2 cellular contexts compared by ENCODE assay signal in the genomic region with DNA sequence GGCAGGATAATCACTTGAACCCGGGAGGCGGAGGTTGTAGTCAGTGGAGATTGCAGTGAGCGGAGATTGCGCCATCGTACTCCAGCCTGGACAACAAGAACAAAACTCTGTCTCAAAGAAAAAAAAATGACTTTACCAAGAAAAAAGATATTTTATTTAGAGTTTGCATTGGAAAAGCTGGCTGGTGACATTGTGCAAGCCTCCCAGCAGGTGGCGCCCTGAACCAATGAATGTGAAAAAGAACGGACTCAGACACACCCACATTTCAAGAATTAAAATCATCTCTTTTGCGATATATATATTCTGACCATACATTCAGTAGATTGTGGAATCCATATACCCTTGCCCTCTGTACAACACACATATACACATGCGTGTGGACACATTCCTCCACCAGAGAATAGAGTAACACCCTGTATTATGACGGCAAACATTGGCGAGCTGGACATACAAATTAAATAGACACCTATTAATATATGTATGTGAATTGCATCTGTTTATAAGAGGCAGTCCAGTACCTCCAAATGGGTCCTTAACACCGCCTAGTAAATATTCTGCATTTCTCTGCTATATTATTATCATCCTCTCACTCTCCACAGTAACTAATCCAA.
A peak's percentile ranks its signal among the peaks of the same experiment; 100 is the strongest.
TF ChIP-seq lines count a peak whose summit lies in the region.

No MANE protein-coding gene starts in this region.

TF ChIP-seq in GM23338, 12 proteins besides CTCF, POLR2A, EP300 and RAD21:
- no peak for TF ChIP-seq EZH2 (IDR thresholded peaks at IDR 0.05; ENCODE audit: low read depth, unreplicated experiment)
- no peak for TF ChIP-seq NANOG (IDR thresholded peaks at IDR 0.05; ENCODE audit: borderline replicate concordance)
- TF ChIP-seq EZH2phosphoT487 (IDR thresholded peaks at IDR 0.05; ENCODE audit: unreplicated experiment): no peak
- TF ChIP-seq, protein P1, sequence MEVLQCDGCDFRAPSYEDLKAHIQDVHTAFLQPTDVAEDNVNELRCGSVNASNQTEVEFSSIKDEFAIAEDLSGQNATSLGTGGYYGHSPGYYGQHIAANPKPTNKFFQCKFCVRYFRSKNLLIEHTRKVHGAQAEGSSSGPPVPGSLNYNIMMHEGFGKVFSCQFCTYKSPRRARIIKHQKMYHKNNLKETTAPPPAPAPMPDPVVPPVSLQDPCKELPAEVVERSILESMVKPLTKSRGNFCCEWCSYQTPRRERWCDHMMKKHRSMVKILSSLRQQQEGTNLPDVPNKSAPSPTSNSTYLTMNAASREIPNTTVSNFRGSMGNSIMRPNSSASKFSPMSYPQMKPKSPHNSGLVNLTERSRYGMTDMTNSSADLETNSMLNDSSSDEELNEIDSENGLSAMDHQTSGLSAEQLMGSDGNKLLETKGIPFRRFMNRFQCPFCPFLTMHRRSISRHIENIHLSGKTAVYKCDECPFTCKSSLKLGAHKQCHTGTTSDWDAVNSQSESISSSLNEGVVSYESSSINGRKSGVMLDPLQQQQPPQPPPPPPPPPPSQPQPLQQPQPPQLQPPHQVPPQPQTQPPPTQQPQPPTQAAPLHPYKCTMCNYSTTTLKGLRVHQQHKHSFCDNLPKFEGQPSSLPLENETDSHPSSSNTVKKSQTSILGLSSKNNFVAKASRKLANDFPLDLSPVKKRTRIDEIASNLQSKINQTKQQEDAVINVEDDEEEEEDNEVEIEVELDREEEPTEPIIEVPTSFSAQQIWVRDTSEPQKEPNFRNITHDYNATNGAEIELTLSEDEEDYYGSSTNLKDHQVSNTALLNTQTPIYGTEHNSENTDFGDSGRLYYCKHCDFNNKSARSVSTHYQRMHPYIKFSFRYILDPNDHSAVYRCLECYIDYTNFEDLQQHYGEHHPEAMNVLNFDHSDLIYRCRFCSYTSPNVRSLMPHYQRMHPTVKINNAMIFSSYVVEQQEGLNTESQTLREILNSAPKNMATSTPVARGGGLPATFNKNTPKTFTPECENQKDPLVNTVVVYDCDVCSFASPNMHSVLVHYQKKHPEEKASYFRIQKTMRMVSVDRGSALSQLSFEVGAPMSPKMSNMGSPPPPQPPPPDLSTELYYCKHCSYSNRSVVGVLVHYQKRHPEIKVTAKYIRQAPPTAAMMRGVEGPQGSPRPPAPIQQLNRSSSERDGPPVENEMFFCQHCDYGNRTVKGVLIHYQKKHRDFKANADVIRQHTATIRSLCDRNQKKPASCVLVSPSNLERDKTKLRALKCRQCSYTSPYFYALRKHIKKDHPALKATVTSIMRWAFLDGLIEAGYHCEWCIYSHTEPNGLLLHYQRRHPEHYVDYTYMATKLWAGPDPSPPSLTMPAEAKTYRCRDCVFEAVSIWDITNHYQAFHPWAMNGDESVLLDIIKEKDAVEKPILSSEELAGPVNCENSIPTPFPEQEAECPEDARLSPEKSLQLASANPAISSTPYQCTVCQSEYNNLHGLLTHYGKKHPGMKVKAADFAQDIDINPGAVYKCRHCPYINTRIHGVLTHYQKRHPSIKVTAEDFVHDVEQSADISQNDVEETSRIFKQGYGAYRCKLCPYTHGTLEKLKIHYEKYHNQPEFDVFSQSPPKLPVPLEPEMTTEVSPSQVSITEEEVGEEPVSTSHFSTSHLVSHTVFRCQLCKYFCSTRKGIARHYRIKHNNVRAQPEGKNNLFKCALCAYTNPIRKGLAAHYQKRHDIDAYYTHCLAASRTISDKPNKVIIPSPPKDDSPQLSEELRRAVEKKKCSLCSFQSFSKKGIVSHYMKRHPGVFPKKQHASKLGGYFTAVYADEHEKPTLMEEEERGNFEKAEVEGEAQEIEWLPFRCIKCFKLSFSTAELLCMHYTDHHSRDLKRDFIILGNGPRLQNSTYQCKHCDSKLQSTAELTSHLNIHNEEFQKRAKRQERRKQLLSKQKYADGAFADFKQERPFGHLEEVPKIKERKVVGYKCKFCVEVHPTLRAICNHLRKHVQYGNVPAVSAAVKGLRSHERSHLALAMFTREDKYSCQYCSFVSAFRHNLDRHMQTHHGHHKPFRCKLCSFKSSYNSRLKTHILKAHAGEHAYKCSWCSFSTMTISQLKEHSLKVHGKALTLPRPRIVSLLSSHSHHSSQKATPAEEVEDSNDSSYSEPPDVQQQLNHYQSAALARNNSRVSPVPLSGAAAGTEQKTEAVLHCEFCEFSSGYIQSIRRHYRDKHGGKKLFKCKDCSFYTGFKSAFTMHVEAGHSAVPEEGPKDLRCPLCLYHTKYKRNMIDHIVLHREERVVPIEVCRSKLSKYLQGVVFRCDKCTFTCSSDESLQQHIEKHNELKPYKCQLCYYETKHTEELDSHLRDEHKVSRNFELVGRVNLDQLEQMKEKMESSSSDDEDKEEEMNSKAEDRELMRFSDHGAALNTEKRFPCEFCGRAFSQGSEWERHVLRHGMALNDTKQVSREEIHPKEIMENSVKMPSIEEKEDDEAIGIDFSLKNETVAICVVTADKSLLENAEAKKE (CRISPR knock-in tag; IDR thresholded peaks at IDR 0.05): no peak
- no peak for TF ChIP-seq ZNF114 (CRISPR knock-in tag; IDR thresholded peaks at IDR 0.05)
- TF ChIP-seq, protein P2, sequence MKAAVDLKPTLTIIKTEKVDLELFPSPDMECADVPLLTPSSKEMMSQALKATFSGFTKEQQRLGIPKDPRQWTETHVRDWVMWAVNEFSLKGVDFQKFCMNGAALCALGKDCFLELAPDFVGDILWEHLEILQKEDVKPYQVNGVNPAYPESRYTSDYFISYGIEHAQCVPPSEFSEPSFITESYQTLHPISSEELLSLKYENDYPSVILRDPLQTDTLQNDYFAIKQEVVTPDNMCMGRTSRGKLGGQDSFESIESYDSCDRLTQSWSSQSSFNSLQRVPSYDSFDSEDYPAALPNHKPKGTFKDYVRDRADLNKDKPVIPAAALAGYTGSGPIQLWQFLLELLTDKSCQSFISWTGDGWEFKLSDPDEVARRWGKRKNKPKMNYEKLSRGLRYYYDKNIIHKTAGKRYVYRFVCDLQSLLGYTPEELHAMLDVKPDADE (IDR thresholded peaks at IDR 0.05): no peak

TF ChIP-seq in H1, 55 proteins besides CTCF, POLR2A, EP300 and RAD21:
- TF ChIP-seq GABPA (IDR thresholded peaks at IDR 0.05; ENCODE audit: borderline replicate concordance, insufficient read depth, low read length): no peak
- peak; percentile 63 for TF ChIP-seq CEBPB (IDR thresholded peaks at IDR 0.05; ENCODE audit: low read depth, low read length)
- 0 out of 2 replicates have a peak, but pooled peaks have one; percentile 35 for TF ChIP-seq TEAD4 (IDR thresholded peaks at IDR 0.05; ENCODE audit: low read depth, low read length)
TF ChIP-seq in H1: peak in this region for 2.
